2 cellular contexts compared by ENCODE assay signal in the genomic region with DNA sequence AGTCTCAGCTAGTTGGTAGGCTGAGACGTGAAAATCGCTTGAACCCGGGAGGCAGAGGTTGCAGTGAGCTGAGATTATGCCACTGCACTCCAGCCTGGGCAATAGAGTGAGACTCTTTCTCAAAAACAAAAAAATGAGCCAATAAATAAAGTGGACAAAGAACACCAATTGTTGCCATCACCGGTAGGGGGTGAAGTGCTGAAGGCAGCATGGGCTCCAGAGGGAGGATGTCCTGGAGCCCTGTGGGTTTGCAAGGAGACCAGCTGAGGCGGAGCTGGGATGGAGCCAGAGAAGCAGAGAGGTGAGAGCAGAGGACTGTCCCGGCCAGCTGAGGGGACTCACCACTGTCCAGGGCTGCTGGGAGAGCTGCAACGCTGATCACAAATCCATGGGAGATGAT.
TF ChIP-seq lines count a peak whose summit lies in the region.

No MANE protein-coding gene starts in this region.

TF ChIP-seq in HEK293, 187 proteins besides CTCF, POLR2A, EP300 and RAD21:
- TF ChIP-seq ZIC2 (tag by site-specific recombination; IDR thresholded peaks at IDR 0.05) (peak; percentile 30; the same call in 1 of the 2 replicates), ZNF670 (tag by site-specific recombination; IDR thresholded peaks at IDR 0.05; ENCODE audit: low read depth) (no peak), ZNF518A (tag by site-specific recombination; conservative IDR thresholded peaks at IDR 0.05; ENCODE audit: low read depth) (no peak), ZNF664 (tag by site-specific recombination; IDR thresholded peaks at IDR 0.05) (peak; percentile 66; the same call in 1 of the 2 replicates), ZNF391 (tag by site-specific recombination; IDR thresholded peaks at IDR 0.05; ENCODE audit: borderline replicate concordance, low read depth) (no peak), ZBTB6 (tag by site-specific recombination; IDR thresholded peaks at IDR 0.05) (peak; percentile 67; the same call in 1 of the 2 replicates), ZNF121 (tag by site-specific recombination; IDR thresholded peaks at IDR 0.05) (peak; percentile 90), ZNF600 (tag by site-specific recombination; IDR thresholded peaks at IDR 0.05) (0 out of 2 replicates have a peak, but pooled peaks have one; percentile 16), ZNF423 (tag by site-specific recombination; IDR thresholded peaks at IDR 0.05) (no peak)

TF ChIP-seq in K562, 482 proteins besides CTCF, POLR2A, EP300 and RAD21:
- TF ChIP-seq ZBTB1 (CRISPR knock-in tag; IDR thresholded peaks at IDR 0.05; ENCODE audit: borderline replicate concordance, low read depth) (no peak), RCOR1 (IDR thresholded peaks at IDR 0.05; ENCODE audit: borderline replicate concordance in 1 of 2, low read depth in 2 of 2, low read length in 2 of 2) (peak in 1 of 2 experiments; percentile 51; a peak in 1 of 4 replicates), TBL1XR1 (IDR thresholded peaks at IDR 0.05; ENCODE audit: low read length in 2 of 2) (no peak), TFAP4 (CRISPR knock-in tag; IDR thresholded peaks at IDR 0.05; ENCODE audit: borderline replicate concordance) (peak; percentile 38; the same call in 1 of the 2 replicates), KAT8 (IDR thresholded peaks at IDR 0.05; ENCODE audit: low read depth) (no peak), MCM5 (IDR thresholded peaks at IDR 0.05; ENCODE audit: low read depth) (no peak), BRCA1 (IDR thresholded peaks at IDR 0.05) (no peak), BRCA1 (CRISPR knock-in tag; IDR thresholded peaks at IDR 0.05) (no peak), E2F8 (IDR thresholded peaks at IDR 0.05; ENCODE audit: low read depth, partially characterized antibody) (no peak), ELK3 (CRISPR knock-in tag; IDR thresholded peaks at IDR 0.05) (no peak), NR0B1 (IDR thresholded peaks at IDR 0.05; ENCODE audit: partially characterized antibody) (no peak), ZKSCAN8 (CRISPR knock-in tag; IDR thresholded peaks at IDR 0.05) (no peak), UBTF (IDR thresholded peaks at IDR 0.05; ENCODE audit: borderline replicate concordance in 1 of 2, low read depth in 2 of 2, low read length in 2 of 2) (no peak), SIX5 (IDR thresholded peaks at IDR 0.05; ENCODE audit: borderline replicate concordance in 1 of 2, insufficient read depth in 1 of 2, low read depth in 1 of 2, low read length in 2 of 2) (no peak), SLC30A9 (CRISPR knock-in tag; IDR thresholded peaks at IDR 0.05) (no peak), FIP1L1 (IDR thresholded peaks at IDR 0.05; ENCODE audit: low read depth, low read length, poor library complexity, severe bottlenecking) (no peak), CTBP1 (IDR thresholded peaks at IDR 0.05; ENCODE audit: borderline replicate concordance) (peak; percentile 58; the same call in 1 of the 2 replicates), ZBTB8A (IDR thresholded peaks at IDR 0.05; ENCODE audit: partially characterized antibody) (no peak), NFXL1 (CRISPR knock-in tag; IDR thresholded peaks at IDR 0.05) (no peak), CEBPG (CRISPR knock-in tag; IDR thresholded peaks at IDR 0.05) (no peak), CEBPG (tag; conservative IDR thresholded peaks at IDR 0.05 in 1 of 2, IDR thresholded peaks at IDR 0.05 in 1 of 2) (no peak), E2F3 (CRISPR knock-in tag; IDR thresholded peaks at IDR 0.05) (no peak), ZNF121 (CRISPR knock-in tag; conservative IDR thresholded peaks at IDR 0.05) (peak; percentile 82), KDM1A (IDR thresholded peaks at IDR 0.05) (0 out of 4 replicates have a peak, but pooled peaks of 1 of the 2 experiments have one; percentile 25), ASH1L (IDR thresholded peaks at IDR 0.05; ENCODE audit: borderline replicate concordance, low read depth, partially characterized antibody) (no peak), POLR3G (IDR thresholded peaks at IDR 0.05; ENCODE audit: extremely low read depth, insufficient read length, insufficient replicate concordance) (no peak)
- TF ChIP-seq, protein P1, sequence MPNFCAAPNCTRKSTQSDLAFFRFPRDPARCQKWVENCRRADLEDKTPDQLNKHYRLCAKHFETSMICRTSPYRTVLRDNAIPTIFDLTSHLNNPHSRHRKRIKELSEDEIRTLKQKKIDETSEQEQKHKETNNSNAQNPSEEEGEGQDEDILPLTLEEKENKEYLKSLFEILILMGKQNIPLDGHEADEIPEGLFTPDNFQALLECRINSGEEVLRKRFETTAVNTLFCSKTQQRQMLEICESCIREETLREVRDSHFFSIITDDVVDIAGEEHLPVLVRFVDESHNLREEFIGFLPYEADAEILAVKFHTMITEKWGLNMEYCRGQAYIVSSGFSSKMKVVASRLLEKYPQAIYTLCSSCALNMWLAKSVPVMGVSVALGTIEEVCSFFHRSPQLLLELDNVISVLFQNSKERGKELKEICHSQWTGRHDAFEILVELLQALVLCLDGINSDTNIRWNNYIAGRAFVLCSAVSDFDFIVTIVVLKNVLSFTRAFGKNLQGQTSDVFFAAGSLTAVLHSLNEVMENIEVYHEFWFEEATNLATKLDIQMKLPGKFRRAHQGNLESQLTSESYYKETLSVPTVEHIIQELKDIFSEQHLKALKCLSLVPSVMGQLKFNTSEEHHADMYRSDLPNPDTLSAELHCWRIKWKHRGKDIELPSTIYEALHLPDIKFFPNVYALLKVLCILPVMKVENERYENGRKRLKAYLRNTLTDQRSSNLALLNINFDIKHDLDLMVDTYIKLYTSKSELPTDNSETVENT (CRISPR knock-in tag; IDR thresholded peaks at IDR 0.05) = no peak
- TF ChIP-seq, protein P2, sequence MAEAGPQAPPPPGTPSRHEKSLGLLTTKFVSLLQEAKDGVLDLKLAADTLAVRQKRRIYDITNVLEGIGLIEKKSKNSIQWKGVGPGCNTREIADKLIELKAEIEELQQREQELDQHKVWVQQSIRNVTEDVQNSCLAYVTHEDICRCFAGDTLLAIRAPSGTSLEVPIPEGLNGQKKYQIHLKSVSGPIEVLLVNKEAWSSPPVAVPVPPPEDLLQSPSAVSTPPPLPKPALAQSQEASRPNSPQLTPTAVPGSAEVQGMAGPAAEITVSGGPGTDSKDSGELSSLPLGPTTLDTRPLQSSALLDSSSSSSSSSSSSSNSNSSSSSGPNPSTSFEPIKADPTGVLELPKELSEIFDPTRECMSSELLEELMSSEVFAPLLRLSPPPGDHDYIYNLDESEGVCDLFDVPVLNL (CRISPR knock-in tag; IDR thresholded peaks at IDR 0.05; ENCODE audit: low read depth) = no peak
- TF ChIP-seq, protein P3, sequence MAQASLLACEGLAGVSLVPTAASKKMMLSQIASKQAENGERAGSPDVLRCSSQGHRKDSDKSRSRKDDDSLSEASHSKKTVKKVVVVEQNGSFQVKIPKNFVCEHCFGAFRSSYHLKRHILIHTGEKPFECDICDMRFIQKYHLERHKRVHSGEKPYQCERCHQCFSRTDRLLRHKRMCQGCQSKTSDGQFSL (CRISPR knock-in tag; IDR thresholded peaks at IDR 0.05) = no peak
- TF ChIP-seq, protein P3 (tag; IDR thresholded peaks at IDR 0.05) = no peak
